ENCODE assay signal across 8 cellular contexts in the genomic region with DNA sequence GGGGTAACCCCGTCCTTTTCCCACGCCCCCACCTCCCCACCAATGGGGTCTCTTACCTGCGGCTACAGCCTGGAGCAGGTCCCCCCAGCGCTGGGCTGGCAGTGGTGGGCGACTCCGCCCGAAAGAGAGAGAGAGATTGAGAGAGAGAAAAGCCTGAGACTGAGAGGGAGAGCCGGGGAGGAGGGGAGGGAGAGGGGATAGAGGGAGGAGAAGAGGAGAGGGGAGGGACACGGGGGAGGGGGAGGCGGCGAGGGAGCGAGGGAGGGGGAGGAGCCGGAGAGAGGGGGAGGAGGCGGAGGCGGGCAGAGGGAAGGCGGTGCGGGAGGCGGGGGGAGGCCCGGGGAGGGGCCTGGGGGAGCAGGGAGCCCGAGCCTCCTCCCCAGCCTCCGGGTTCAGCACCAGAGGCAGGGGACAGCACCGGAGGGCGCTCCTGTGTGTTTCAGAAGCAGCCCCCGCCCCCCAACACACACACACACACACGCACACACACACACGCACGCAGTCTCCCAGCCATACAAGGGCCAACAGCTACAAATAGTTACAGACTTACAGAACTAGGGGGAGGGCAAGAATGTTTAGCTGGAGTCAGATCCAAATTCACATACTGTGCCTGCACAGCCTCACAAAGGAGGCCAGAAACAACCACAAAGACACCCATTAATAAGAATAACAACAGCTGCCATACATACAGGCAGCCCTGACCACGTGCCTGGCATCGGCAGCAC. TPM values are rescaled to one million over a fixed set of nuclear protein-coding genes. Genes with fewer than 3 reads are reported as not detected.
A peak's percentile ranks its signal among the peaks of the same experiment; 100 is the strongest.
DNase-seq lines count a peak whose midpoint lies in the region; ATAC-seq and TF ChIP-seq lines count a peak whose summit lies in the region.

A gene with protein sequence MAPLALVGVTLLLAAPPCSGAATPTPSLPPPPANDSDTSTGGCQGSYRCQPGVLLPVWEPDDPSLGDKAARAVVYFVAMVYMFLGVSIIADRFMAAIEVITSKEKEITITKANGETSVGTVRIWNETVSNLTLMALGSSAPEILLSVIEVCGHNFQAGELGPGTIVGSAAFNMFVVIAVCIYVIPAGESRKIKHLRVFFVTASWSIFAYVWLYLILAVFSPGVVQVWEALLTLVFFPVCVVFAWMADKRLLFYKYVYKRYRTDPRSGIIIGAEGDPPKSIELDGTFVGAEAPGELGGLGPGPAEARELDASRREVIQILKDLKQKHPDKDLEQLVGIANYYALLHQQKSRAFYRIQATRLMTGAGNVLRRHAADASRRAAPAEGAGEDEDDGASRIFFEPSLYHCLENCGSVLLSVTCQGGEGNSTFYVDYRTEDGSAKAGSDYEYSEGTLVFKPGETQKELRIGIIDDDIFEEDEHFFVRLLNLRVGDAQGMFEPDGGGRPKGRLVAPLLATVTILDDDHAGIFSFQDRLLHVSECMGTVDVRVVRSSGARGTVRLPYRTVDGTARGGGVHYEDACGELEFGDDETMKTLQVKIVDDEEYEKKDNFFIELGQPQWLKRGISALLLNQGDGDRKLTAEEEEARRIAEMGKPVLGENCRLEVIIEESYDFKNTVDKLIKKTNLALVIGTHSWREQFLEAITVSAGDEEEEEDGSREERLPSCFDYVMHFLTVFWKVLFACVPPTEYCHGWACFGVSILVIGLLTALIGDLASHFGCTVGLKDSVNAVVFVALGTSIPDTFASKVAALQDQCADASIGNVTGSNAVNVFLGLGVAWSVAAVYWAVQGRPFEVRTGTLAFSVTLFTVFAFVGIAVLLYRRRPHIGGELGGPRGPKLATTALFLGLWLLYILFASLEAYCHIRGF (minus strand): TSS at position 161 of the 725 bp plus-strand sequence. CDS start 5,490 bp downstream, outside the sequence.

- H3K27ac ChIP-seq in VCaP (peak within 1 kb of the TSS; percentile 57; the same call in 1 of the 2 replicates), mammary epithelial cell (ENCODE audit: insufficient read depth, low read depth, low read length) (no peak within 1 kb of the TSS)

- dilution Hi-C loops in mammary epithelial cell (cut with HindIII; ENCODE audit: low sequenced_read_pairs): no loop called here

- peaks cover 22% of the 10 kb centered on the region for H3K27me3 ChIP-seq in mammary epithelial cell (ENCODE audit: insufficient read depth, low read length)

- no peak for TF ChIP-seq CTCF in VCaP (conservative IDR thresholded peaks at IDR 0.05)
- TF ChIP-seq CTCF in mammary epithelial cell (conservative IDR thresholded peaks at IDR 0.05 in 1 of 2, IDR thresholded peaks at IDR 0.05 in 1 of 2; ENCODE audit: extremely low read depth in 1 of 2, insufficient read depth in 1 of 2, low read depth in 1 of 2, low read length in 2 of 2): no peak

- no peaks in the 10 kb centered on the region for H4K20me1 ChIP-seq in mammary epithelial cell (ENCODE audit: insufficient read depth, low read length)

- peak; percentile 55 for DNase-seq in EL
- DNase-seq in NCI-H1092 treated with DMSO at 0.1 percent for 48 hours (lab: John Stamatoyannopoulos, UW): peak; percentile 32
- DNase-seq in mammary epithelial cell: peak; percentile 40
- DNase-seq in islet precursor cell: peak; percentile 97
- peak; percentile 62 to 64 for DNase-seq in stimulated activated CD4-positive, alpha-beta T cell treated with anti-CD3 and anti-CD28 coated beads, Interleukin-2, amount 100 ng/mL, for 24 hours

- H3K36me3 ChIP-seq in mammary epithelial cell (ENCODE audit: insufficient read depth, low read length): no peaks in the 10 kb centered on the region

- in situ Hi-C loops in mammary epithelial cell (cut with MboI; ENCODE audit: low sequenced_read_pairs in 2 of 2): no loop called here

- H3K79me2 ChIP-seq in mammary epithelial cell (ENCODE audit: insufficient read depth, low read length): no peaks in the 10 kb centered on the region

- H2AFZ ChIP-seq in mammary epithelial cell (ENCODE audit: low read depth, low read length): no peak within 1 kb of the TSS

- intact Hi-C loops in mammary epithelial cell (cut with micrococcal nuclease): no loop called here

- no peaks in the 10 kb centered on the region for H3K9me3 ChIP-seq in mammary epithelial cell (replicated peaks; ENCODE audit: insufficient read depth, low read length)

- no peak within 1 kb of the TSS for H3K9ac ChIP-seq in mammary epithelial cell (ENCODE audit: insufficient read depth, low read length)

- CTCF ChIA-PET in mammary epithelial cell (lab: Charles Lee; ENCODE audit: low non-redundant PET): no interaction called here

- no peaks in the 10 kb centered on the region for H3K4me1 ChIP-seq in mammary epithelial cell (ENCODE audit: insufficient read depth, low read length)

- no peak within 1 kb of the TSS for H3K4me2 ChIP-seq in mammary epithelial cell (ENCODE audit: insufficient read depth, low read depth, low read length)

- ATAC-seq in GM18873 (IDR thresholded peaks at IDR 0.05; ENCODE audit: low FRiP score, unreplicated experiment) (no peak), GM19452 (IDR thresholded peaks at IDR 0.05; ENCODE audit: unreplicated experiment) (no peak)

- WGBS in mammary epithelial cell (ENCODE audit: low coverage, missing lambda C conversion rate): 60% methylated on average over 5 of the region's 29 CpGs

- no TSS peak for BruUV-seq in mammary epithelial cell (replicated peaks; lab: Mats Ljungman, UMichigan)

- no peak within 1 kb of the TSS for H3K4me3 ChIP-seq in mammary epithelial cell (replicated peaks in 1 of 3; ENCODE audit: insufficient read depth in 1 of 3, low read depth in 2 of 3, low read length in 3 of 3)

RNA-seq across cellular contexts. Expression of the gene that starts here (rescaled TPM):
- under 1 TPM; under 0.01 to 0.19 TPM for total RNA-seq in mammary epithelial cell
- 0.07 TPM for polyA plus RNA-seq in mammary epithelial cell
- polyA minus RNA-seq in mammary epithelial cell: not detected

Comparison
In these comparisons a context has a peak if more than half of its experiments do, and no peak if none do; other contexts are left out.
1. Peak in DNase-seq in mammary epithelial cell; RNA of the gene not detected or under 1 TPM.
2. DNase-seq: peak in every context shown above with its lines; median percentile 97 in islet precursor cell; 63 in stimulated activated CD4-positive, alpha-beta T cell treated with anti-CD3 and anti-CD28 coated beads, Interleukin-2, amount 100 ng/mL, for 24 hours; 55 in EL; 40 in mammary epithelial cell; 32 in NCI-H1092 treated with DMSO at 0.1 percent for 48 hours.